Comparison of ENCODE assay signal across 8 cellular contexts in the genomic region with DNA sequence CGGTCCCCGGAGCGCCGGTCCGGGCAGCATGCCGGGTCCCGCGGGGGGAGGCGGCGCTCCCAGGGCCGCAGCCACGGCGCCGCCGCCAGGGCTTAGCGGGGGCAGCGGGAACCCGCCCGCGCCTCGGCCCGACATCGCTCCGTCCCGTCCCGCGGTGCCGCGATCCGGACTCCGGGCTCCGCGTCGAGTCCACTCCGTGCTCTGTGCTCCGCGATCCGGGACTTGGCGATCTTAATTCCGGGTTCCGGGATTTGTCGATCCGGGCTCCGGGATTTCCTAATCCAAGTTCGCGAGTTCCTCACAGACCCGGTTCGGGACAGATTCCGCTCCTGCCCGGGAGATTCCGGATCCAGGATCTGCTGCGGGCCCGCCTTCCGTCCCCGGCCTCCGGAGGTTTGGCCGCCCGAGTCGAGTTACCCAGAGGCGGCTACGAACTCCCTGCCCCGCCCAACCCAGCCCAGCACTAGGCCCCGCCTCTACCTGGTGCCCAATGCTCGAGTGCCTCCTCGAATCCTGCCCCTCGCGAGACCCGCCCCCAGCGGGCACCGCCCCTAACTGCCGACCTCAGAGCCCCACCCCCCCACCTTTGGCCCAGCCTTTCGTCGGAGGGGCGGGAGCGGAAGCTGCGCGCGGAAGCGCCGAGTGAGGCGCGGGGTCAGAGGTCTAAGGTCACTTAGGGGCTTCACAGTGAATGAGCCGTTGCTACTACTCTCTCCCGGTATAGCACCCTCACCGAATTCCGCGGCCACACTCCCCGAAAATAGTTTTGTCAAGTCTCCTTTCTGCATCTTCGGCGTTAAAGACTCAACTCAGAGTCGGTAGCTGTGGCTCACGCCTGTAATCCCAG. TPM values are rescaled to one million over a fixed set of nuclear protein-coding genes. Genes with fewer than 3 reads are reported as not detected.
DNase-seq lines count a peak whose midpoint lies in the region; ATAC-seq and TF ChIP-seq lines count a peak whose summit lies in the region.

A gene (minus strand): TSS at position 146 of the 847 bp plus-strand sequence. CDS start 11 bp downstream, at position 135.

- peaks cover under 1% of the 10 kb centered on the region for H3K9me3 Mint-ChIP-seq in activated T-helper 2 cell treated with anti-CD3 and anti-CD28 coated beads, Interferon-gamma antibody, Interleukin-2, Interleukin-4, amounts not matched to agents 10 μg/mL and 5 μg/mL and 100 μg/mL, durations not matched to agents 14 hours and 24 hours and 36 hours
- H3K9me3 Mint-ChIP-seq in natural killer cell: no peaks in the 10 kb centered on the region

- ATAC-seq in natural killer cell: peak; percentile 91 to 98 (median 91)

- H3K4me3 Mint-ChIP-seq in activated T-helper 2 cell treated with anti-CD3 and anti-CD28 coated beads, Interferon-gamma antibody, Interleukin-2, Interleukin-4, amounts not matched to agents 10 μg/mL and 5 μg/mL and 100 μg/mL, durations not matched to agents 14 hours and 24 hours and 36 hours (ENCODE audit: low read depth): peak within 1 kb of the TSS; percentile 95
- H3K4me3 Mint-ChIP-seq in natural killer cell: peak within 1 kb of the TSS; percentile 95

- POLR2A ChIA-PET in RWPE1 (lab: Yijun Ruan, JAX; ENCODE audit: low non-redundant PET): interaction anchor here (0.6 kb wide), 1 partner anchor 73 kb away, joined by 5 read pairs; no protein-coding TSS in a partner anchor

- H3K27ac ChIP-seq in RWPE1: peak within 1 kb of the TSS; percentile 93

- peaks cover 19% of the 10 kb centered on the region for H3K36me3 Mint-ChIP-seq in activated T-helper 2 cell treated with anti-CD3 and anti-CD28 coated beads, Interferon-gamma antibody, Interleukin-2, Interleukin-4, amounts not matched to agents 10 μg/mL and 5 μg/mL and 100 μg/mL, durations not matched to agents 14 hours and 24 hours and 36 hours (ENCODE audit: low read depth)
- no peaks in the 10 kb centered on the region for H3K36me3 Mint-ChIP-seq in natural killer cell

- H3K4me3 ChIP-seq in LNCaP clone FGC (ENCODE audit: low read depth, low read length) (peak within 1 kb of the TSS; percentile 94), fibroblast of mammary gland (ENCODE audit: control insufficient read depth, low read depth, low read length) (peak within 1 kb of the TSS; percentile 89)

- intact Hi-C loops in activated T-helper 2 cell treated with anti-CD3 and anti-CD28 coated beads, Interferon-gamma antibody, Interleukin-2, Interleukin-4, amounts not matched to agents 10 μg/mL and 5 μg/mL and 100 μg/mL, durations not matched to agents 14 hours and 24 hours and 36 hours (cut with micrococcal nuclease): loop anchor here (1.0 to 10.0 kb wide), 8 partner anchors 15 to 302 kb away; a partner anchor contains a TSS
- intact Hi-C loops in natural killer cell (cut with micrococcal nuclease): loop anchor here (1.0 to 5.0 kb wide), 6 partner anchors 15 to 664 kb away; a partner anchor contains a TSS

- peaks cover 24% of the 10 kb centered on the region for H3K4me1 Mint-ChIP-seq in activated T-helper 2 cell treated with anti-CD3 and anti-CD28 coated beads, Interferon-gamma antibody, Interleukin-2, Interleukin-4, amounts not matched to agents 10 μg/mL and 5 μg/mL and 100 μg/mL, durations not matched to agents 14 hours and 24 hours and 36 hours (ENCODE audit: low read depth)
- peaks cover 30 to 47% of the 10 kb centered on the region in 2 donors for H3K4me1 Mint-ChIP-seq in natural killer cell

- no peak for TF ChIP-seq CTCF in LNCaP clone FGC (IDR thresholded peaks at IDR 0.05; ENCODE audit: control insufficient read depth, extremely low read depth, insufficient read depth)
- no peak for TF ChIP-seq CTCF in RWPE1 (conservative IDR thresholded peaks at IDR 0.05; ENCODE audit: low read depth)
- TF ChIP-seq CTCF in fibroblast of mammary gland (conservative IDR thresholded peaks at IDR 0.05; ENCODE audit: control insufficient read depth, insufficient read depth, low read depth, low read length): no peak
- TF ChIP-seq CTCF in natural killer cell (IDR thresholded peaks at IDR 0.05): no peak

- CTCF ChIA-PET in RWPE1 (lab: Yijun Ruan, JAX): interaction anchor here (0.5 to 1.5 kb wide), 3 partner anchors 8 to 77 kb away, joined by 3 to 5 read pairs (median 4); no protein-coding TSS in a partner anchor

- no peaks in the 10 kb centered on the region for H3K27me3 Mint-ChIP-seq in activated T-helper 2 cell treated with anti-CD3 and anti-CD28 coated beads, Interferon-gamma antibody, Interleukin-2, Interleukin-4, amounts not matched to agents 10 μg/mL and 5 μg/mL and 100 μg/mL, durations not matched to agents 14 hours and 24 hours and 36 hours (ENCODE audit: low read depth)
- H3K27me3 Mint-ChIP-seq in natural killer cell (ENCODE audit: low read depth in 2 of 2): no peaks in the 10 kb centered on the region

- DNase-seq in Daoy (ENCODE audit: low read depth): peak; percentile 99
- peak; percentile 98 for DNase-seq in H4 (ENCODE audit: low spot score)
- peak; percentile 99 for DNase-seq in LNCaP clone FGC (ENCODE audit: low read depth)
- peak; percentile 95 for DNase-seq in RWPE1 (ENCODE audit: low spot score)
- peak; percentile 97 for DNase-seq in activated T-helper 2 cell treated with anti-CD3 and anti-CD28 coated beads, Interferon-gamma antibody, Interleukin-2, Interleukin-4, amounts not matched to agents 10 μg/mL and 5 μg/mL and 100 μg/mL, durations not matched to agents 14 hours and 24 hours and 36 hours (ENCODE audit: low spot score)
- peak; percentile 99 for DNase-seq in fibroblast of mammary gland (ENCODE audit: low read depth)
- DNase-seq in natural killer cell: peak; percentile 96
- peak; percentile 100 for DNase-seq in stimulated activated naive CD4-positive, alpha-beta T cell treated with Interleukin-2 at 50 U/mL for 16 hours (lab: John Stamatoyannopoulos, UW)

- H3K27ac Mint-ChIP-seq in activated T-helper 2 cell treated with anti-CD3 and anti-CD28 coated beads, Interferon-gamma antibody, Interleukin-2, Interleukin-4, amounts not matched to agents 10 μg/mL and 5 μg/mL and 100 μg/mL, durations not matched to agents 14 hours and 24 hours and 36 hours: peak within 1 kb of the TSS; percentile 92
- H3K27ac Mint-ChIP-seq in natural killer cell: peak within 1 kb of the TSS; percentile 89 to 92

RNA-seq across cellular contexts. Expression of the gene that starts here (rescaled TPM):
- total RNA-seq in Daoy (2014; rRNA removed; shearing (Covaris generic)): 69.4 and 73.5 TPM in 2 replicates
- 86.3 and 152 TPM in 2 replicates for total RNA-seq in H4 (2014; rRNA removed; shearing (Covaris generic))
- total RNA-seq in activated T-helper 2 cell treated with anti-CD3 and anti-CD28 coated beads, Interferon-gamma antibody, Interleukin-2, Interleukin-4, amounts not matched to agents 10 μg/mL and 5 μg/mL and 100 μg/mL, durations not matched to agents 14 hours and 24 hours and 36 hours: 129 and 130 TPM in 2 replicates
- total RNA-seq in natural killer cell: 100 to 1,000 TPM; 131 to 162 (median 139) TPM

Comparison
In these comparisons a context has a peak if more than half of its experiments do, and no peak if none do; other contexts are left out.
1. Peak in every context shown above with its lines: DNase-seq, ATAC-seq, H3K4me3 ChIP-seq and H3K27ac ChIP-seq.